22 cellular contexts compared by ENCODE assay signal in the genomic region with DNA sequence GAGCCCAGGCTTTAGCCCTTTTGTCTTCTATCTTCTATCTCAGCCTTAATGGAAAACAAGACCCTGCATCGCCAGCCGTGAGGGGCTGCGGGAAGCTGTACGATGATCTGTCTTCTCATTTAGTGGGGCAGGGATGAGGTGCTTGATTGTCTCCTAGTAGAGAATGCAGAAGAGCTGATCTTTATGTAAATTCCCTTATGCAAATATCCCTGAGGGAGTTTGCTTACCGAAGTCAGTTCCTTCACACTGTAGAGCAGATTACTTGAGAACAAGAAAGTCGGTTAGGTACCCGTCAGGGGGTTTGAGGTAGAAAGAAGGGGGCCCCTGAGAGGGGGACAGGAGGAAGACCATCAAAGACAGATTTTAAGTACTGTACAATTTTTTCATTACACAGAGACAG.
DNase-seq lines count a peak whose midpoint lies in the region; ATAC-seq, FAIRE-seq and TF ChIP-seq lines count a peak whose summit lies in the region.
"Had no signal": no experiment of that assay in that cellular context is flagged by ENCODE, and none has a peak within 500 bp of the region (broad histone marks: within the 10 kb centered on the region; RNA-seq: fewer than 3 reads in every experiment).

No MANE protein-coding gene starts in this region.

- no peak for TF ChIP-seq POLR2A in GM12891 (IDR thresholded peaks at IDR 0.05; ENCODE audit: low read depth, low read length)

- no peaks in the 10 kb centered on the region for H3K36me3 Mint-ChIP-seq in naive B cell
- H3K36me3 Mint-ChIP-seq: CD4-positive, alpha-beta memory T cell had no signal

- ATAC-seq in GM19468 (IDR thresholded peaks at IDR 0.05; ENCODE audit: extremely low read depth, unreplicated experiment) (peak; percentile 39), naive B cell (ENCODE audit: low read depth in 2 of 2) (peak; percentile 99)
- ATAC-seq: Panc1 had no signal

- H3K4me3 Mint-ChIP-seq in naive B cell = peak overlapping the region in 7 of 8 donors; percentile 44 to 85 (median 74)

- H3K27me3 Mint-ChIP-seq in naive B cell = no peaks in the 10 kb centered on the region
- H3K27me3 Mint-ChIP-seq: CD4-positive, alpha-beta memory T cell had no signal

- TF ChIP-seq CTCF in GM13976 (IDR thresholded peaks at IDR 0.05; ENCODE audit: borderline replicate concordance, control extremely low read depth, extremely low read depth, insufficient read depth, missing control alignments) = no peak

- DNase-seq in GM12891 (ENCODE audit: insufficient read length, low spot score) (no peak), NCI-H526 treated with DMSO at 0.1 percent for 48 hours (lab: John Stamatoyannopoulos, UW) (peak; percentile 11), naive B cell (peak; percentile 58), NCI-H446 treated with DMSO at 0.1 percent for 48 hours (lab: John Stamatoyannopoulos, UW) (no peak), GM13976 (ENCODE audit: low spot score) (no peak), AG20443 (ENCODE audit: low spot score) (no peak)
- DNase-seq in activated CD8-positive, alpha-beta memory T cell treated with anti-CD3 and anti-CD28 coated beads, Interleukin-2, amount 50 U/mL, for 4 hours = no peak
- DNase-seq: Caco-2; CD4-positive, alpha-beta memory T cell; DMS 273 treated with DMSO at 0.1 percent for 48 hours; GDM1; Kasumi-1; NCI-H1417; NCI-H1694 treated with DMSO at 0.1 percent for 48 hours; NCI-H2081 treated with DMSO at 0.1 percent for 48 hours; NCI-H2171 treated with DMSO at 0.1 percent for 48 hours; NCI-H446; SIG-M5; SK-N-SH had no signal

- in situ Hi-C loops in GM13976 (cut with MboI; ENCODE audit: low sequenced_read_pairs, unreplicated experiment) = no loop called here

- H3K9me3 Mint-ChIP-seq in naive B cell = peaks cover 0 to 2% (median 0%) of the 10 kb centered on the region in 7 donors

- H3K4me1 Mint-ChIP-seq in naive B cell = peaks cover 56 to 71% (median 69%) of the 10 kb centered on the region in 3 donors

- FAIRE-seq in GM12891 (lab: Jason Lieb, UNC) = no peak
- FAIRE-seq: H1 had no signal

- peak overlapping the region; percentile 89 to 96 (median 94) for H3K27ac Mint-ChIP-seq in naive B cell

TF ChIP-seq in GM12891, 5 proteins besides CTCF, POLR2A, EP300 and RAD21:
- TF ChIP-seq SPI1 (IDR thresholded peaks at IDR 0.05; ENCODE audit: low read depth, low read length) = no peak
- peak; percentile 94 for TF ChIP-seq POU2F2 (IDR thresholded peaks at IDR 0.05; ENCODE audit: low read depth, low read length)
TF ChIP-seq in GM12891: peak in this region for 1.

Comparison
In these comparisons a context has a peak if more than half of its experiments do, and no peak if none do; other contexts are left out.
1. DNase-seq: peak in NCI-H526 treated with DMSO at 0.1 percent for 48 hours (single experiment) and naive B cell (single experiment); none in GM12891 (single experiment), NCI-H446 treated with DMSO at 0.1 percent for 48 hours (single experiment), GM13976 (single experiment), AG20443 (single experiment) and activated CD8-positive, alpha-beta memory T cell treated with anti-CD3 and anti-CD28 coated beads, Interleukin-2, amount 50 U/mL, for 4 hours (single experiment).